12 cellular contexts compared by ENCODE assay signal in genomic region chr17:75681289-75681688, GRCh38. TPM values are rescaled to one million over a fixed set of nuclear protein-coding genes. Genes with fewer than 3 reads are reported as not detected.
A peak's percentile ranks its signal among the peaks of the same experiment; 100 is the strongest.
DNase-seq lines count a peak whose midpoint lies in the region; ATAC-seq, FAIRE-seq and TF ChIP-seq lines count a peak whose summit lies in the region.
"Had no signal": no experiment of that assay in that cellular context is flagged by ENCODE, and none has a peak within 500 bp of the region (broad histone marks: within the 10 kb centered on the region; RNA-seq: fewer than 3 reads in every experiment).

No MANE protein-coding gene starts in this region.

- no peak overlapping the region for H4K91ac ChIP-seq in IMR-90 (ENCODE audit: insufficient read depth, low read depth, low read length)

- H3K14ac ChIP-seq in IMR-90 (replicated peaks; ENCODE audit: low read depth, low read length), result no peak overlapping the region

- H3K27me3 Mint-ChIP-seq in T-helper 2 cell treated with Interferon-gamma antibody and Interleukin-4, amounts not matched to agents 5 μg/mL and 100 μg/mL, for 36 hours (ENCODE audit: low read depth), result no peaks in the 10 kb centered on the region
- H3K27me3 Mint-ChIP-seq in stimulated activated memory B cell treated with anti-CD40 and anti-IgM and Interleukin-4, amounts not matched to agents 10 μg/mL and 1 μg/mL and 100 μg/mL, for 72 hours, result no peaks in the 10 kb centered on the region

- no peak overlapping the region for H2AK9ac ChIP-seq in IMR-90 (replicated peaks; ENCODE audit: low read depth, low read length, poor library complexity)

- no peaks in the 10 kb centered on the region for H3K9me3 Mint-ChIP-seq in T-helper 2 cell treated with Interferon-gamma antibody and Interleukin-4, amounts not matched to agents 5 μg/mL and 100 μg/mL, for 36 hours
- no peaks in the 10 kb centered on the region for H3K9me3 Mint-ChIP-seq in stimulated activated memory B cell treated with anti-CD40 and anti-IgM and Interleukin-4, amounts not matched to agents 10 μg/mL and 1 μg/mL and 100 μg/mL, for 72 hours
- H3K9me3 Mint-ChIP-seq: nephron progenitor cell had no signal

- TF ChIP-seq POLR2A in IMR-90 (IDR thresholded peaks at IDR 0.05; ENCODE audit: low read depth, low read length) (no peak), GM12878 (IDR thresholded peaks at IDR 0.05; ENCODE audit: low read depth, low read length) (no peak)

- CTCF ChIA-PET in IMR-90 (lab: Yijun Ruan, JAX), result interaction anchor here (1.2 to 5.7 kb wide), 2 partner anchors 67 to 69 kb away, joined by 3 to 18 read pairs; no protein-coding TSS in a partner anchor
- CTCF ChIA-PET in GM12878 (lab: Yijun Ruan, JAX), result interaction anchor here (1.2 to 13.2 kb wide), 4 partner anchors 24 to 79 kb away, joined by 4 to 134 read pairs (median 11); no protein-coding TSS in a partner anchor

- peaks cover 8% of the 10 kb centered on the region for H3K4me1 ChIP-seq in IMR-90 (ENCODE audit: control insufficient read depth, insufficient read depth, low read length)
- H3K4me1 ChIP-seq in GM12878 (ENCODE audit: control insufficient read depth, insufficient read depth, low read length), result peaks cover 8% of the 10 kb centered on the region; the same call in 1 of the 2 replicates
- H3K4me1 ChIP-seq in keratinocyte (ENCODE audit: control insufficient read depth, extremely low read depth, insufficient read depth, low read length), result peaks cover 63% of the 10 kb centered on the region

- DNase-seq in IMR-90 (peak; percentile 58), GM12878 (ENCODE audit: low read depth, low spot score) (no peak), keratinocyte (ENCODE audit: low read depth, low spot score) (no peak), D341Med (ENCODE audit: low spot score) (no peak), ureter (ENCODE audit: low spot score) (no peak)
- no peak for DNase-seq in T-helper 2 cell treated with Interferon-gamma antibody and Interleukin-4, amounts not matched to agents 5 μg/mL and 100 μg/mL, for 36 hours (ENCODE audit: low spot score)
- DNase-seq: adrenal gland, DMS153, NCI-H187, nephron progenitor cell had no signal

- peak; percentile 10; the same call in 1 of the 2 replicates for ATAC-seq in IMR-90 (ENCODE audit: low read depth)
- ATAC-seq in GM12878, result no peak
- ATAC-seq in stimulated activated memory B cell treated with anti-CD40 and anti-IgM and Interleukin-4, amounts not matched to agents 10 μg/mL and 1 μg/mL and 100 μg/mL, for 72 hours, result no peak

- H3K79me2 ChIP-seq in GM12878 (ENCODE audit: control insufficient read depth, insufficient read depth, low read length), result peaks cover 24% of the 10 kb centered on the region
- H3K79me2 ChIP-seq in keratinocyte (ENCODE audit: control insufficient read depth, insufficient read depth, low read length), result peaks cover 60% of the 10 kb centered on the region

- WGBS in IMR-90 (ENCODE audit: extremely low coverage in 2 of 2, insufficient read length in 1 of 2), 2 experiments, result no CpG with 5 or more reads among the region's 3 CpGs
- 100% methylated on average over 3 of the region's 3 CpGs for WGBS in GM12878 (ENCODE audit: insufficient coverage, insufficient replicate concordance, low lambda C conversion rate, missing lambda C conversion rate)

- dilution Hi-C loops in IMR-90 (cut with HindIII; ENCODE audit: low sequenced_read_pairs, unreplicated experiment) (no loop called here), keratinocyte (cut with MboI; ENCODE audit: extremely low pct_ligation_motif_present, low sequenced_read_pairs) (no loop called here)

- H4K8ac ChIP-seq in IMR-90 (ENCODE audit: low read depth in 2 of 2, low read length in 2 of 2), result no peak overlapping the region

- H3K4me3 Mint-ChIP-seq in T-helper 2 cell treated with Interferon-gamma antibody and Interleukin-4, amounts not matched to agents 5 μg/mL and 100 μg/mL, for 36 hours, result no peak overlapping the region
- no peak overlapping the region for H3K4me3 Mint-ChIP-seq in stimulated activated memory B cell treated with anti-CD40 and anti-IgM and Interleukin-4, amounts not matched to agents 10 μg/mL and 1 μg/mL and 100 μg/mL, for 72 hours
- H3K4me3 Mint-ChIP-seq: nephron progenitor cell had no signal

- BruUV-seq in IMR-90 (replicated peaks; lab: Mats Ljungman, UMichigan) (no TSS peak), GM12878 (replicated peaks; lab: Mats Ljungman, UMichigan) (TSS peak; percentile 5)

- H3K23ac ChIP-seq in IMR-90 (ENCODE audit: low read depth, low read length), result no peak overlapping the region

- H3K56ac ChIP-seq in IMR-90 (ENCODE audit: extremely low read depth, insufficient read depth, low read length), result no peak overlapping the region

- no peak for TF ChIP-seq CTCF in IMR-90 (conservative IDR thresholded peaks at IDR 0.05; ENCODE audit: low read depth, low read length)
- no peak for TF ChIP-seq CTCF in GM12878 (IDR thresholded peaks at IDR 0.05 in 2 of 3, conservative IDR thresholded peaks at IDR 0.05 in 1 of 3; ENCODE audit: control insufficient read depth in 2 of 3, extremely low read depth in 1 of 3, insufficient read depth in 1 of 3, low read depth in 3 of 3, low read length in 3 of 3)
- TF ChIP-seq CTCF in keratinocyte (optimal IDR thresholded peaks at IDR 0.05 in 1 of 3, IDR thresholded peaks at IDR 0.05 in 1 of 3, conservative IDR thresholded peaks at IDR 0.05 in 1 of 3; ENCODE audit: extremely low read depth in 1 of 3, insufficient read depth in 2 of 3, low read length in 3 of 3), result no peak

- no peak for TF ChIP-seq EP300 in GM12878 (IDR thresholded peaks at IDR 0.05; ENCODE audit: borderline replicate concordance in 1 of 2, control insufficient read depth in 1 of 2, low read depth in 2 of 2, low read length in 2 of 2)

- in situ Hi-C loops in IMR-90 (cut with MboI; ENCODE audit: low sequenced_read_pairs) (no loop called here), GM12878 (cut with MboI) (no loop called here)

- H2BK120ac ChIP-seq in IMR-90 (ENCODE audit: low read depth, low read length), result no peak overlapping the region

- RAD21 ChIA-PET in GM12878 (lab: Charles Lee; ENCODE audit: unreplicated experiment), result interaction anchor here (1.0 to 2.1 kb wide), 2 partner anchors 35 to 66 kb away, joined by 3 to 8 read pairs; a partner anchor contains a TSS

- H3K27ac Mint-ChIP-seq in T-helper 2 cell treated with Interferon-gamma antibody and Interleukin-4, amounts not matched to agents 5 μg/mL and 100 μg/mL, for 36 hours, result no peak overlapping the region
- no peak overlapping the region for H3K27ac Mint-ChIP-seq in stimulated activated memory B cell treated with anti-CD40 and anti-IgM and Interleukin-4, amounts not matched to agents 10 μg/mL and 1 μg/mL and 100 μg/mL, for 72 hours
- H3K27ac Mint-ChIP-seq: nephron progenitor cell had no signal

- H3K4me1 Mint-ChIP-seq in T-helper 2 cell treated with Interferon-gamma antibody and Interleukin-4, amounts not matched to agents 5 μg/mL and 100 μg/mL, for 36 hours (ENCODE audit: low read depth), result peaks cover 2% of the 10 kb centered on the region
- peaks cover 40% of the 10 kb centered on the region for H3K4me1 Mint-ChIP-seq in stimulated activated memory B cell treated with anti-CD40 and anti-IgM and Interleukin-4, amounts not matched to agents 10 μg/mL and 1 μg/mL and 100 μg/mL, for 72 hours
- H3K4me1 Mint-ChIP-seq: nephron progenitor cell had no signal

- H4K5ac ChIP-seq in IMR-90 (ENCODE audit: low read depth, low read length), result no peak overlapping the region

- FAIRE-seq in GM12878 (lab: Jason Lieb, UNC), result no peak
- FAIRE-seq in keratinocyte (lab: Jason Lieb, UNC), result peak; percentile 95

- POLR2A ChIA-PET in IMR-90 (lab: Charles Lee; ENCODE audit: unreplicated experiment), result no interaction called here
- POLR2A ChIA-PET in GM12878 (lab: Charles Lee), result interaction anchor here (0.6 to 1.5 kb wide), 2 partner anchors 9 to 16 kb away, joined by 3 to 6 read pairs; no protein-coding TSS in a partner anchor

- no peak overlapping the region for H2BK15ac ChIP-seq in IMR-90 (ENCODE audit: low read depth, low read length)

- SMC1A ChIA-PET in GM12878 (lab: Charles Lee; ENCODE audit: uncharacterized antibody, unreplicated experiment), result interaction anchor here (0.7 kb wide), 3 partner anchors 10 to 53 kb away, joined by 3 to 4 read pairs (median 3); no protein-coding TSS in a partner anchor

- H3K27ac ChIP-seq in IMR-90 (ENCODE audit: insufficient read depth, low read length) (no peak overlapping the region), GM12878 (ENCODE audit: control insufficient read depth, insufficient read depth) (no peak overlapping the region), keratinocyte (ENCODE audit: control insufficient read depth, insufficient read depth, low read length) (peak overlapping the region; percentile 72), temporal lobe (ENCODE audit: low read depth, low read length) (peak overlapping the region; percentile 63)

- intact Hi-C loops in IMR-90 (cut with micrococcal nuclease) (no loop called here), GM12878 (cut with micrococcal nuclease; ENCODE audit: unreplicated experiment) (no loop called here)

- H3K36me3 ChIP-seq in IMR-90 (ENCODE audit: control insufficient read depth, insufficient read depth, low read length) (peaks cover 23% of the 10 kb centered on the region), GM12878 (ENCODE audit: control insufficient read depth in 2 of 2, insufficient read depth in 2 of 2, low read length in 1 of 2) (peaks cover 6 to 20% of the 10 kb centered on the region in 2 experiments; a peak in 3 of 4 replicates), keratinocyte (ENCODE audit: control insufficient read depth in 2 of 2, extremely low read depth in 1 of 2, insufficient read depth in 2 of 2, low read length in 2 of 2) (peaks cover 5 to 17% of the 10 kb centered on the region in 2 experiments)

- peaks cover 17% of the 10 kb centered on the region for H3K36me3 Mint-ChIP-seq in T-helper 2 cell treated with Interferon-gamma antibody and Interleukin-4, amounts not matched to agents 5 μg/mL and 100 μg/mL, for 36 hours (ENCODE audit: low read depth)
- H3K36me3 Mint-ChIP-seq in stimulated activated memory B cell treated with anti-CD40 and anti-IgM and Interleukin-4, amounts not matched to agents 10 μg/mL and 1 μg/mL and 100 μg/mL, for 72 hours, result peaks cover 33% of the 10 kb centered on the region

- peaks cover 14% of the 10 kb centered on the region for H3K9me1 ChIP-seq in IMR-90 (ENCODE audit: insufficient read depth, low read length)
- no peaks in the 10 kb centered on the region for H3K9me1 ChIP-seq in keratinocyte (ENCODE audit: control insufficient read depth, extremely low read depth, insufficient read depth, low read length)

- H3K4me2 ChIP-seq in IMR-90 (ENCODE audit: low read depth, low read length) (no peak overlapping the region), GM12878 (ENCODE audit: control insufficient read depth, insufficient read depth) (no peak overlapping the region), keratinocyte (ENCODE audit: control insufficient read depth, extremely low read depth, insufficient read depth, low read depth, low read length) (peak overlapping the region; percentile 55)

- no peak overlapping the region for H2AK5ac ChIP-seq in IMR-90 (ENCODE audit: low read depth, low read length)

- H3K27me3 ChIP-seq in IMR-90 (ENCODE audit: control insufficient read depth, insufficient read depth, low read length) (no peaks in the 10 kb centered on the region), GM12878 (replicated peaks in 1 of 2; ENCODE audit: control insufficient read depth in 2 of 2, insufficient read depth in 2 of 2, low read length in 1 of 2) (no peaks in the 10 kb centered on the region), keratinocyte (ENCODE audit: control insufficient read depth, extremely low read depth, insufficient read depth, low read length) (no peaks in the 10 kb centered on the region)
- H3K27me3 ChIP-seq: adrenal gland had no signal

- no peak overlapping the region for H3K9ac ChIP-seq in IMR-90 (ENCODE audit: low read depth, low read length)
- no peak overlapping the region for H3K9ac ChIP-seq in GM12878 (ENCODE audit: control insufficient read depth, insufficient read depth, low read length)
- H3K9ac ChIP-seq in keratinocyte (ENCODE audit: control insufficient read depth, extremely low read depth, insufficient read depth, low read length), result peak overlapping the region; percentile 66

- no peak overlapping the region for H2BK5ac ChIP-seq in IMR-90 (ENCODE audit: low read depth, low read length, poor library complexity, severe bottlenecking)

- H2AFZ ChIP-seq in IMR-90 (replicated peaks; ENCODE audit: low read length, poor library complexity) (no peak overlapping the region), GM12878 (ENCODE audit: control insufficient read depth, low read depth, low read length) (no peak overlapping the region), keratinocyte (ENCODE audit: control insufficient read depth, low read length) (no peak overlapping the region)

- H3K4me3 ChIP-seq in IMR-90 (ENCODE audit: insufficient read depth, low read depth, low read length), result no peak overlapping the region
- no peak overlapping the region for H3K4me3 ChIP-seq in GM12878
- H3K4me3 ChIP-seq in keratinocyte (ENCODE audit: control insufficient read depth in 2 of 3, extremely low read depth in 1 of 3, insufficient read depth in 2 of 3, low read depth in 1 of 3, low read length in 3 of 3), result no peak overlapping the region
- H3K4me3 ChIP-seq: adrenal gland had no signal

- H4K20me1 ChIP-seq in IMR-90 (ENCODE audit: insufficient read depth, low read length), result peaks cover 33% of the 10 kb centered on the region
- H4K20me1 ChIP-seq in GM12878 (ENCODE audit: control insufficient read depth, insufficient read depth), result no peaks in the 10 kb centered on the region
- no peaks in the 10 kb centered on the region for H4K20me1 ChIP-seq in keratinocyte (ENCODE audit: control insufficient read depth, extremely low read depth, insufficient read depth, low read length)

- H3K4ac ChIP-seq in IMR-90 (ENCODE audit: low read depth, low read length), result no peak overlapping the region

- H2BK20ac ChIP-seq in IMR-90 (ENCODE audit: low read depth, low read length), result no peak overlapping the region

- no peak overlapping the region for H3K18ac ChIP-seq in IMR-90 (ENCODE audit: low read depth, low read length)

- peaks cover 53 to 73% of the 10 kb centered on the region in 2 experiments for H3K79me1 ChIP-seq in IMR-90 (ENCODE audit: low read depth in 1 of 2, low read length in 2 of 2)

- H3K9me3 ChIP-seq in IMR-90 (ENCODE audit: control insufficient read depth, insufficient read depth, low read length) (no peaks in the 10 kb centered on the region), GM12878 (replicated peaks; ENCODE audit: control insufficient read depth, insufficient read depth, low read length) (no peaks in the 10 kb centered on the region; the same call in 2 of the 3 replicates), keratinocyte (ENCODE audit: control insufficient read depth, low read depth, low read length) (no peaks in the 10 kb centered on the region)
- H3K9me3 ChIP-seq: adrenal gland had no signal

- TF ChIP-seq RAD21 in IMR-90 (IDR thresholded peaks at IDR 0.05; ENCODE audit: low read length) (no peak), GM12878 (IDR thresholded peaks at IDR 0.05; ENCODE audit: insufficient read depth, low read depth, low read length) (no peak)

RNA-seq across cellular contexts. Expression of gene SAP30BP, which starts 14.2 kb away (rescaled TPM):
- total RNA-seq in IMR-90 (2012; rRNA removed) (70.4 and 82.5 TPM in 2 replicates), GM12878 (2014; rRNA removed) (57.9 and 61.9 TPM in 2 replicates), GM12878 (2014; rRNA removed; fragmentation: Illumina TruSeq; extraction: Trizol) (67.7 and 71.2 TPM in 2 replicates), GM12878 (2021) (76.8 and 89.3 TPM in 2 replicates), temporal lobe (36.1 TPM), ureter (106 TPM)
- polyA plus RNA-seq in IMR-90 (2012; rRNA removed) (134 and 139 TPM in 2 replicates), GM12878 (2011; rRNA removed) (73.7 and 77.4 TPM in 2 replicates), GM12878 (2014; fragmentation: Illumina TruSeq; extraction: Trizol) (97.8 and 100 TPM in 2 replicates), GM12878 (2014; fragmentation: Nextera tagmentation; extraction: Ambion mirVana) (100 to 1,000 TPM; 149 to 166 TPM), GM12878 (2014; rRNA removed) (87.7 and 91.2 TPM in 2 replicates), GM12878 (2016; fragmentation: Nextera tagmentation; extraction: Ambion mirVana) (100 to 1,000 TPM; 107 to 116 TPM), keratinocyte (99.0 to 103 TPM (median 101 TPM) in 3 replicates)
- polyA plus RNA-seq in IMR-90 (2012; cell fraction: cytosol; rRNA removed), result 55.1 and 61.0 TPM in 2 replicates
- polyA plus RNA-seq in IMR-90 (2012; cell fraction: nucleus; rRNA removed; ENCODE audit: low replicate concordance), result 237 and 250 TPM in 2 replicates
- 99.0 and 115 TPM in 2 replicates for total RNA-seq in GM12878 (2013; cell fraction: nucleolus; rRNA removed)
- polyA plus RNA-seq in GM12878 (2011; ENCODE audit: low read depth), result 40.6 TPM
- polyA plus RNA-seq in GM12878 (2011; cell fraction: cytosol; rRNA removed), result 90.9 and 110 TPM in 2 replicates
- 309 and 339 TPM in 2 replicates for polyA plus RNA-seq in GM12878 (2011; cell fraction: nucleus; rRNA removed)
- 64.2 and 66.5 TPM in 2 replicates for polyA plus RNA-seq in GM12878 (2012)
- polyA minus RNA-seq in GM12878 (2011; rRNA and poly(A)+ RNA removed), result 50.5 and 57.8 TPM in 2 replicates
- polyA minus RNA-seq in GM12878 (2011; cell fraction: cytosol; rRNA and poly(A)+ RNA removed), result 19.1 and 32.4 TPM in 2 replicates
- 33.9 and 65.3 TPM in 2 replicates for polyA minus RNA-seq in GM12878 (2011; cell fraction: nucleus; rRNA and poly(A)+ RNA removed)
- 115 TPM for polyA plus RNA-seq in keratinocyte (2011; ENCODE audit: low read depth)
- polyA plus RNA-seq in keratinocyte (2011; cell fraction: cytosol; rRNA removed), result 97.8 and 111 TPM in 2 replicates
- 174 and 189 TPM in 2 replicates for polyA plus RNA-seq in keratinocyte (2011; cell fraction: nucleus; rRNA removed)
- polyA plus RNA-seq in keratinocyte (2012; ENCODE audit: low replicate concordance), result 80.5 and 96.0 TPM in 2 replicates
- polyA minus RNA-seq in keratinocyte, result 44.9 to 68.4 TPM (median 58.9 TPM) in 3 replicates
- 52.4 TPM for polyA minus RNA-seq in keratinocyte (2011; cell fraction: cytosol; rRNA and poly(A)+ RNA removed)
- 43.7 and 56.2 TPM in 2 replicates for polyA minus RNA-seq in keratinocyte (2011; cell fraction: nucleus; rRNA and poly(A)+ RNA removed)

RNA-seq across cellular contexts. Expression of gene RECQL5, which starts 14.3 kb away (rescaled TPM):
- 7.3 and 8.6 TPM in 2 replicates for total RNA-seq in IMR-90 (2012; rRNA removed)
- polyA plus RNA-seq in IMR-90 (2012; rRNA removed), result 17.4 and 23.7 TPM in 2 replicates
- polyA plus RNA-seq in IMR-90 (2012; cell fraction: cytosol; rRNA removed), result 6.6 and 9.2 TPM in 2 replicates
- 100 and 134 TPM in 2 replicates for polyA plus RNA-seq in IMR-90 (2012; cell fraction: nucleus; rRNA removed; ENCODE audit: low replicate concordance)
- total RNA-seq in GM12878 (2013; cell fraction: nucleolus; rRNA removed), result 112 and 142 TPM in 2 replicates
- 22.3 and 26.8 TPM in 2 replicates for total RNA-seq in GM12878 (2014; rRNA removed)
- 13.9 and 15.3 TPM in 2 replicates for total RNA-seq in GM12878 (2014; rRNA removed; fragmentation: Illumina TruSeq; extraction: Trizol)
- total RNA-seq in GM12878 (2021), result 30.0 and 32.1 TPM in 2 replicates
- polyA plus RNA-seq in GM12878 (2011; ENCODE audit: low read depth), result 13.1 TPM
- 10.5 and 15.2 TPM in 2 replicates for polyA plus RNA-seq in GM12878 (2011; rRNA removed)
- 15.7 and 17.6 TPM in 2 replicates for polyA plus RNA-seq in GM12878 (2011; cell fraction: cytosol; rRNA removed)
- 194 and 196 TPM in 2 replicates for polyA plus RNA-seq in GM12878 (2011; cell fraction: nucleus; rRNA removed)
- 28.1 and 34.0 TPM in 2 replicates for polyA plus RNA-seq in GM12878 (2012)
- 11.2 and 18.0 TPM in 2 replicates for polyA plus RNA-seq in GM12878 (2014; fragmentation: Illumina TruSeq; extraction: Trizol)
- 1 to 10 TPM; 3.6 to 6.4 TPM for polyA plus RNA-seq in GM12878 (2014; fragmentation: Nextera tagmentation; extraction: Ambion mirVana)
- polyA plus RNA-seq in GM12878 (2014; rRNA removed), result 26.6 and 30.6 TPM in 2 replicates
- polyA plus RNA-seq in GM12878 (2016; fragmentation: Nextera tagmentation; extraction: Ambion mirVana), result 10 to 100 TPM; 26.9 to 27.3 TPM
- polyA minus RNA-seq in GM12878 (2011; rRNA and poly(A)+ RNA removed), result 18.1 and 28.2 TPM in 2 replicates
- 8.1 and 13.6 TPM in 2 replicates for polyA minus RNA-seq in GM12878 (2011; cell fraction: cytosol; rRNA and poly(A)+ RNA removed)
- polyA minus RNA-seq in GM12878 (2011; cell fraction: nucleus; rRNA and poly(A)+ RNA removed), result 29.1 and 47.5 TPM in 2 replicates
- 11.9 to 15.8 TPM (median 12.9 TPM) in 3 replicates for polyA plus RNA-seq in keratinocyte
- 5.9 TPM for polyA plus RNA-seq in keratinocyte (2011; ENCODE audit: low read depth)
- 5.3 and 5.5 TPM in 2 replicates for polyA plus RNA-seq in keratinocyte (2011; cell fraction: cytosol; rRNA removed)
- polyA plus RNA-seq in keratinocyte (2011; cell fraction: nucleus; rRNA removed), result 80.9 and 96.7 TPM in 2 replicates
- 16.7 and 20.5 TPM in 2 replicates for polyA plus RNA-seq in keratinocyte (2012; ENCODE audit: low replicate concordance)
- 31.0 to 53.1 TPM (median 38.4 TPM) in 3 replicates for polyA minus RNA-seq in keratinocyte
- 11.1 TPM for polyA minus RNA-seq in keratinocyte (2011; cell fraction: cytosol; rRNA and poly(A)+ RNA removed)
- 35.5 and 43.4 TPM in 2 replicates for polyA minus RNA-seq in keratinocyte (2011; cell fraction: nucleus; rRNA and poly(A)+ RNA removed)
- 6.6 TPM for total RNA-seq in temporal lobe
- total RNA-seq in ureter, result 91.1 TPM

RNA-seq across cellular contexts. Expression of gene ITGB4, which starts 40.0 kb away (rescaled TPM):
- total RNA-seq in IMR-90 (2012; rRNA removed), result under 0.01 TPM in 1 of 2 replicates, not detected in the other
- polyA plus RNA-seq in IMR-90 (2012; rRNA removed), result 0.27 and 0.39 TPM in 2 replicates
- 0.04 and 0.36 TPM in 2 replicates for polyA plus RNA-seq in IMR-90 (2012; cell fraction: cytosol; rRNA removed)
- polyA plus RNA-seq in IMR-90 (2012; cell fraction: nucleus; rRNA removed; ENCODE audit: low replicate concordance), result 0.63 and 1.5 TPM in 2 replicates
- 0.46 and 0.61 TPM in 2 replicates for total RNA-seq in GM12878 (2013; cell fraction: nucleolus; rRNA removed)
- 0.05 and 0.06 TPM in 2 replicates for total RNA-seq in GM12878 (2014; rRNA removed)
- total RNA-seq in GM12878 (2014; rRNA removed; fragmentation: Illumina TruSeq; extraction: Trizol), result 0.18 and 0.28 TPM in 2 replicates
- 1.6 and 1.9 TPM in 2 replicates for total RNA-seq in GM12878 (2021)
- polyA plus RNA-seq in GM12878 (2011; ENCODE audit: low read depth), result 0.33 TPM
- 0.20 and 0.39 TPM in 2 replicates for polyA plus RNA-seq in GM12878 (2011; rRNA removed)
- 0.24 and 0.27 TPM in 2 replicates for polyA plus RNA-seq in GM12878 (2011; cell fraction: cytosol; rRNA removed)
- 0.64 and 1.1 TPM in 2 replicates for polyA plus RNA-seq in GM12878 (2011; cell fraction: nucleus; rRNA removed)
- 1.3 TPM in 2 replicates for polyA plus RNA-seq in GM12878 (2012)
- 0.10 TPM in 1 of 2 replicates, not detected in the other for polyA plus RNA-seq in GM12878 (2014; fragmentation: Illumina TruSeq; extraction: Trizol)
- polyA plus RNA-seq in GM12878 (2014; fragmentation: Nextera tagmentation; extraction: Ambion mirVana), result not detected
- polyA plus RNA-seq in GM12878 (2014; rRNA removed), result 0.35 and 0.44 TPM in 2 replicates
- under 1 TPM; 0.20 to 0.45 TPM for polyA plus RNA-seq in GM12878 (2016; fragmentation: Nextera tagmentation; extraction: Ambion mirVana)
- 0.51 and 2.0 TPM in 2 replicates for polyA minus RNA-seq in GM12878 (2011; rRNA and poly(A)+ RNA removed)
- 1.9 and 2.4 TPM in 2 replicates for polyA minus RNA-seq in GM12878 (2011; cell fraction: cytosol; rRNA and poly(A)+ RNA removed)
- 1.8 and 2.7 TPM in 2 replicates for polyA minus RNA-seq in GM12878 (2011; cell fraction: nucleus; rRNA and poly(A)+ RNA removed)
- polyA plus RNA-seq in keratinocyte, result 761 to 1,084 TPM (median 1,039 TPM) in 3 replicates
- polyA plus RNA-seq in keratinocyte (2011; ENCODE audit: low read depth), result 357 TPM
- 399 and 802 TPM in 2 replicates for polyA plus RNA-seq in keratinocyte (2011; cell fraction: cytosol; rRNA removed)
- polyA plus RNA-seq in keratinocyte (2011; cell fraction: nucleus; rRNA removed), result 3,183 and 4,055 TPM in 2 replicates
- 790 and 2,344 TPM in 2 replicates for polyA plus RNA-seq in keratinocyte (2012; ENCODE audit: low replicate concordance)
- 1,878 to 7,870 TPM (median 1,919 TPM) in 3 replicates for polyA minus RNA-seq in keratinocyte
- polyA minus RNA-seq in keratinocyte (2011; cell fraction: cytosol; rRNA and poly(A)+ RNA removed), result 2,383 TPM
- 4,240 and 4,449 TPM in 2 replicates for polyA minus RNA-seq in keratinocyte (2011; cell fraction: nucleus; rRNA and poly(A)+ RNA removed)
- 3.7 TPM for total RNA-seq in temporal lobe
- 303 TPM for total RNA-seq in ureter

RNA-seq across cellular contexts. Expression of gene SMIM5, which starts 48.1 kb away (rescaled TPM):
- total RNA-seq in IMR-90 (2012; rRNA removed), result not detected in 2 replicates
- 0.14 TPM in 1 of 2 replicates, not detected in the other for polyA plus RNA-seq in IMR-90 (2012; rRNA removed)
- polyA plus RNA-seq in IMR-90 (2012; cell fraction: cytosol; rRNA removed), result 0.08 and 0.15 TPM in 2 replicates
- 0.15 TPM in 1 of 2 replicates, not detected in the other for polyA plus RNA-seq in IMR-90 (2012; cell fraction: nucleus; rRNA removed; ENCODE audit: low replicate concordance)
- total RNA-seq in GM12878 (2013; cell fraction: nucleolus; rRNA removed), result 0.38 and 0.61 TPM in 2 replicates
- total RNA-seq in GM12878 (2014; rRNA removed), result not detected in 2 replicates
- not detected in 2 replicates for total RNA-seq in GM12878 (2014; rRNA removed; fragmentation: Illumina TruSeq; extraction: Trizol)
- not detected in 2 replicates for total RNA-seq in GM12878 (2021)
- polyA plus RNA-seq in GM12878 (2011; ENCODE audit: low read depth), result 0.07 TPM
- not detected in 2 replicates for polyA plus RNA-seq in GM12878 (2011; rRNA removed)
- not detected in 2 replicates for polyA plus RNA-seq in GM12878 (2011; cell fraction: cytosol; rRNA removed)
- polyA plus RNA-seq in GM12878 (2011; cell fraction: nucleus; rRNA removed), result 0.20 TPM in 1 of 2 replicates, not detected in the other
- polyA plus RNA-seq in GM12878 (2012), result 0.20 and 0.39 TPM in 2 replicates
- not detected in 2 replicates for polyA plus RNA-seq in GM12878 (2014; fragmentation: Illumina TruSeq; extraction: Trizol)
- polyA plus RNA-seq in GM12878 (2014; fragmentation: Nextera tagmentation; extraction: Ambion mirVana), result not detected
- polyA plus RNA-seq in GM12878 (2014; rRNA removed), result 0.04 TPM in 1 of 2 replicates, not detected in the other
- polyA plus RNA-seq in GM12878 (2016; fragmentation: Nextera tagmentation; extraction: Ambion mirVana), result under 1 TPM; 0.08 to 0.11 TPM
- not detected in 2 replicates for polyA minus RNA-seq in GM12878 (2011; rRNA and poly(A)+ RNA removed)
- polyA minus RNA-seq in GM12878 (2011; cell fraction: cytosol; rRNA and poly(A)+ RNA removed), result not detected in 2 replicates
- not detected in 2 replicates for polyA minus RNA-seq in GM12878 (2011; cell fraction: nucleus; rRNA and poly(A)+ RNA removed)
- polyA plus RNA-seq in keratinocyte, result 0.15 to 0.59 TPM (median 0.24 TPM) in 3 replicates
- 0.80 TPM for polyA plus RNA-seq in keratinocyte (2011; ENCODE audit: low read depth)
- 0.23 and 0.39 TPM in 2 replicates for polyA plus RNA-seq in keratinocyte (2011; cell fraction: cytosol; rRNA removed)
- polyA plus RNA-seq in keratinocyte (2011; cell fraction: nucleus; rRNA removed), result 0.18 and 0.28 TPM in 2 replicates
- polyA plus RNA-seq in keratinocyte (2012; ENCODE audit: low replicate concordance), result 0.19 and 5.3 TPM in 2 replicates
- 0.13 to 0.66 TPM (median 0.30 TPM) in 3 replicates for polyA minus RNA-seq in keratinocyte
- not detected for polyA minus RNA-seq in keratinocyte (2011; cell fraction: cytosol; rRNA and poly(A)+ RNA removed)
- 0.39 and 0.53 TPM in 2 replicates for polyA minus RNA-seq in keratinocyte (2011; cell fraction: nucleus; rRNA and poly(A)+ RNA removed)
- 0.49 TPM for total RNA-seq in temporal lobe
- 9.5 TPM for total RNA-seq in ureter

Comparison
In these comparisons a context has a peak if more than half of its experiments do, and no peak if none do; other contexts are left out.
1. H3K27ac ChIP-seq: peak in keratinocyte (single experiment) and temporal lobe (single experiment); none in IMR-90 (single experiment) and GM12878 (single experiment).
2. RNA of gene ITGB4, which starts 40.0 kb away (total RNA-seq): 303 TPM in ureter (single experiment); 3.7 TPM in temporal lobe (single experiment), 0.05 to 1.9 TPM in GM12878 and under 0.01 TPM in IMR-90; every median in the first group is over 10 times any median in the second.